Comparison of ENCODE assay signal across 8 cellular contexts in the genomic region with DNA sequence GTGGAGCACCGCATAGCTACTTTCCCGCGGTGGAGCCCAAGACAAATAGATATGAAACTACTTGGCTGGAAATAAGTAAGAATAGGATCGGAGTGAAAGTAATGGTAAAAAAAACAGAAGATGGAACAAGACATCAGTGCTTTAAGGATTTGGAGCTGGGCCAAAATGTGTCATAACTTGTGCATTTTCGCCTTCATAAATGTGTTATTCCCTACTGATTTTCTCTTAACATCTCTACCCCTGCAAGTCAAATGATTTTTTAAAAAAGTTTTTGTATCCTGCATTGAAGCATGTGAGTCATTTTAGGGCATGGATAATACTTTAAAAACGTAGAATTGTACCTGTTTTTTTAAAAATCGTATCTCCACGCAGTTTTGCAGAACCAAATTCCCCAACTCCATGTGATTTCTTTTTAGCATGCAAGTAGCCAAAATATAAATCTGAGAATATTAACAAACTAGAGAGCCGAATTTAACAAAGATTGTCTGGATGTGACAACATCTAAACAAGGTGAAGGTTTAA. TPM values are rescaled to one million over a fixed set of nuclear protein-coding genes. Genes with fewer than 3 reads are reported as not detected.
A peak's percentile ranks its signal among the peaks of the same experiment; 100 is the strongest.
DNase-seq lines count a peak whose midpoint lies in the region; ATAC-seq lines count a peak whose summit lies in the region.

No MANE protein-coding gene starts in this region.

- intact Hi-C loops in posterior cingulate gyrus (cut with DNase I), result loop anchor here (5.0 kb wide), 1 partner anchor 33 kb away; no protein-coding TSS in a partner anchor

- POLR2A ChIA-PET in naive thymus-derived CD8-positive, alpha-beta T cell (lab: Charles Lee), result interaction anchor here (1.1 kb wide), 1 partner anchor 185 kb away, joined by 3 read pairs; no protein-coding TSS in a partner anchor

- peaks cover 0 to 10% (median 8%) of the 10 kb centered on the region in 3 donors for H3K36me3 Mint-ChIP-seq in naive thymus-derived CD8-positive, alpha-beta T cell

- peaks cover 0 to 15% (median 11%) of the 10 kb centered on the region in 9 donors for H3K9me3 Mint-ChIP-seq in naive thymus-derived CD8-positive, alpha-beta T cell

- peak overlapping the region; percentile 71 to 96 (median 94) for H3K4me3 Mint-ChIP-seq in naive thymus-derived CD8-positive, alpha-beta T cell

- peaks cover 17 to 34% (median 30%) of the 10 kb centered on the region in 4 donors for H3K4me1 Mint-ChIP-seq in naive thymus-derived CD8-positive, alpha-beta T cell

- H3K27me3 Mint-ChIP-seq in naive thymus-derived CD8-positive, alpha-beta T cell, result peaks cover 0 to 5% (median 0%) of the 10 kb centered on the region in 5 donors

- ATAC-seq in naive thymus-derived CD8-positive, alpha-beta T cell, result no peak

- H3K27ac Mint-ChIP-seq in naive thymus-derived CD8-positive, alpha-beta T cell, result peak overlapping the region; percentile 83 to 98 (median 92)

- peak; percentile 64 for DNase-seq in DMS79 treated with DMSO at 0.1 percent for 48 hours (lab: John Stamatoyannopoulos, UW)
- DNase-seq in MV-4-11 (lab: John Stamatoyannopoulos, UW), result peak; percentile 31
- peak; percentile 43 for DNase-seq in dermis blood vessel endothelial cell
- no peak for DNase-seq in naive thymus-derived CD8-positive, alpha-beta T cell
- no peak for DNase-seq in posterior cingulate gyrus
- DNase-seq in midbrain (lab: John Stamatoyannopoulos, UW), result no peak
- DNase-seq in cerebellar nuclear complex (lab: John Stamatoyannopoulos, UW), result no peak
- no peak for DNase-seq in dedifferentiated amniotic fluid mesenchymal stem cell (ENCODE audit: extremely low spot score)

RNA-seq across cellular contexts. Expression of a gene that starts 0.9 kb away (rescaled TPM):
- total RNA-seq in dermis blood vessel endothelial cell, result 0.17 and 0.33 TPM in 2 replicates
- total RNA-seq in naive thymus-derived CD8-positive, alpha-beta T cell, result 1 to 10 TPM; 3.4 to 5.3 TPM
- 1 to 10 TPM in 1 of 3 donors, under 1 TPM in 2; 0.51 to 2.2 (median 0.95) TPM for polyA plus RNA-seq in naive thymus-derived CD8-positive, alpha-beta T cell

Comparison
In these comparisons a context has a peak if more than half of its experiments do, and no peak if none do; other contexts are left out.
1. DNase-seq: peak in DMS79 treated with DMSO at 0.1 percent for 48 hours (single experiment), MV-4-11 (single experiment) and dermis blood vessel endothelial cell (single experiment); none in naive thymus-derived CD8-positive, alpha-beta T cell (0 of 10), posterior cingulate gyrus (0 of 10), midbrain (single experiment), cerebellar nuclear complex (0 of 2) and dedifferentiated amniotic fluid mesenchymal stem cell (single experiment).